16 cellular contexts compared by ENCODE assay signal in the genomic region with DNA sequence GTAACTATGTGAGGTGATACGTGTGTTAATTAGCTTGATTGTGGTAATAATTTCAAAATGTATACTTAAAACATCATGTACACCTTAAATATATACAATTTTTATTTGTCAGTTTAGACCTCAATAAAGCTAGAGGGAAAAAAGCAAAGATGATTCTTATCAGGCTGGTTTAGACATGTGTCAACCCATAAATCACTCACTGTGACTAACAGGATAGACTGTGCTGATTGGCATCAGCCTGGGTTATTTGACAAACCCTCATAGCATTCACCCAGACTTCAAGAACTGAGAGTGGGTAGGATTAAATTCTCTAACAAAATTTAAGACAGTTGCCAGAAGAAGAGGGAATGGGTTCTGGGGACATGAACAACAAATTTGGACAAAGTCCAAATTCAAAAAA.
DNase-seq lines count a peak whose midpoint lies in the region; ATAC-seq, FAIRE-seq and TF ChIP-seq lines count a peak whose summit lies in the region.
"Had no signal": no experiment of that assay in that cellular context is flagged by ENCODE, and none has a peak within 500 bp of the region (broad histone marks: within the 10 kb centered on the region; RNA-seq: fewer than 3 reads in every experiment).

No MANE protein-coding gene starts in this region.

- no peaks in the 10 kb centered on the region for H3K4me1 ChIP-seq in K562 (replicated peaks in 1 of 2; ENCODE audit: control insufficient read depth in 2 of 2, insufficient read depth in 2 of 2, low read length in 2 of 2)
- H3K4me1 ChIP-seq: BLaER1 had no signal

- in situ Hi-C loops in K562 (cut with MboI): no loop called here

- H4K20me1 ChIP-seq in K562 (replicated peaks; ENCODE audit: control insufficient read depth, insufficient read depth, low read length) (no peaks in the 10 kb centered on the region), neural cell (ENCODE audit: insufficient read depth) (no peaks in the 10 kb centered on the region)
- H4K20me1 ChIP-seq: BLaER1 had no signal

- TF ChIP-seq EP300 in K562 (IDR thresholded peaks at IDR 0.05; ENCODE audit: low read length): no peak
- peak; percentile 95 for TF ChIP-seq EP300 in neural cell (conservative IDR thresholded peaks at IDR 0.05; ENCODE audit: poor library complexity, severe bottlenecking)

- TF ChIP-seq CTCF in K562 (IDR thresholded peaks at IDR 0.05 in 2 of 3, conservative IDR thresholded peaks at IDR 0.05 in 1 of 3; ENCODE audit: insufficient read depth in 2 of 3, low read depth in 1 of 3, low read length in 3 of 3) (no peak), neural cell (IDR thresholded peaks at IDR 0.05; ENCODE audit: poor library complexity, severe bottlenecking) (no peak)

- H3K4me3 ChIP-seq in K562 (no peak overlapping the region), neural cell (ENCODE audit: low read length) (no peak overlapping the region)
- H3K4me3 ChIP-seq: BLaER1, GM12878, GM23338 had no signal

- H3K4me2 ChIP-seq in K562 (ENCODE audit: insufficient read depth, low read length) (no peak overlapping the region), neural cell (ENCODE audit: low read length) (no peak overlapping the region)
- H3K4me2 ChIP-seq: BLaER1, GM23338 had no signal

- H3K27me3 ChIP-seq in K562 (ENCODE audit: control insufficient read depth in 2 of 2, insufficient read depth in 2 of 2, low read length in 2 of 2): no peaks in the 10 kb centered on the region
- H3K27me3 ChIP-seq in neural cell (ENCODE audit: insufficient read depth, low read depth, low read length): no peaks in the 10 kb centered on the region
- H3K27me3 ChIP-seq: BLaER1 had no signal

- WGBS in K562 (ENCODE audit: insufficient coverage, low coverage, missing lambda C conversion rate): 0% methylated on average over 1 of the region's 1 CpG

- POLR2A ChIA-PET in HEK293T (lab: Yijun Ruan, JAX) (no interaction called here), K562 (lab: Yijun Ruan, JAX) (interaction anchor here (0.9 kb wide), 1 partner anchor 132 kb away, joined by 3 read pairs; no protein-coding TSS in a partner anchor)

- H3K9me3 ChIP-seq in K562 (replicated peaks; ENCODE audit: control insufficient read depth, insufficient read depth, low read depth, low read length) (no peaks in the 10 kb centered on the region), neural cell (ENCODE audit: low read length) (no peaks in the 10 kb centered on the region)

- ATAC-seq in K562 (no peak), HG03095 (IDR thresholded peaks at IDR 0.05; ENCODE audit: unreplicated experiment) (no peak), GM21423 (IDR thresholded peaks at IDR 0.05; ENCODE audit: unreplicated experiment) (no peak)
- ATAC-seq: GM12878, GM23338 had no signal

- CTCF ChIA-PET in HEK293T (lab: Yijun Ruan, JAX) (no interaction called here), K562 (lab: Yijun Ruan, JAX; ENCODE audit: low intra/inter-chr PET ratio) (no interaction called here)

- H2AFZ ChIP-seq in K562 (ENCODE audit: low read depth, low read length): no peak overlapping the region
- no peak overlapping the region for H2AFZ ChIP-seq in neural cell (ENCODE audit: low read depth, low read length)
- H2AFZ ChIP-seq: GM23338 had no signal

- no peaks in the 10 kb centered on the region for H3K9me1 ChIP-seq in K562 (ENCODE audit: control insufficient read depth, insufficient read depth, low read length)

- no peak for DNase-seq in HEK293T (ENCODE audit: extremely low spot score)
- peak; percentile 6 for DNase-seq in HuH-7.5 (ENCODE audit: low spot score)
- DNase-seq in K562 (ENCODE audit: extremely low read depth in 1 of 4, low spot score in 3 of 4): no peak
- DNase-seq in putamen (ENCODE audit: low spot score): no peak
- DNase-seq in Kasumi-1 (lab: John Stamatoyannopoulos, UW): no peak
- DNase-seq: AML-193, DMS79, H7, KBM-7 had no signal

- H3K79me2 ChIP-seq in K562 (ENCODE audit: control insufficient read depth, insufficient read depth, low read length) (no peaks in the 10 kb centered on the region), neural cell (replicated peaks; ENCODE audit: insufficient read depth, low read length) (no peaks in the 10 kb centered on the region)

- H3K36me3 ChIP-seq in K562 (ENCODE audit: control insufficient read depth, insufficient read depth, low read length): no peaks in the 10 kb centered on the region
- H3K36me3 ChIP-seq in neural cell (ENCODE audit: insufficient read depth, low read length): no peaks in the 10 kb centered on the region
- H3K36me3 ChIP-seq: BLaER1 had no signal

- H3K9me2 ChIP-seq in neural cell (ENCODE audit: insufficient read depth, low read length): no peaks in the 10 kb centered on the region

- intact Hi-C loops in K562 (cut with micrococcal nuclease): no loop called here

- H3F3A ChIP-seq in neural cell (ENCODE audit: insufficient read depth, low read length, poor library complexity, severe bottlenecking): no peaks in the 10 kb centered on the region

- H3K27ac ChIP-seq in K562 (ENCODE audit: extremely low read depth, low read depth, low read length): no peak overlapping the region
- H3K27ac ChIP-seq in neural cell (ENCODE audit: low read length): peak overlapping the region; percentile 33
- H3K27ac ChIP-seq: BLaER1 had no signal

- H3K9ac ChIP-seq in K562 (ENCODE audit: insufficient read depth in 1 of 2, low read depth in 2 of 2, low read length in 2 of 2): no peak overlapping the region
- no peak overlapping the region for H3K9ac ChIP-seq in neural cell (ENCODE audit: low read length)
- H3K9ac ChIP-seq: BLaER1 had no signal

- TF ChIP-seq RAD21 in K562 (CRISPR knock-in tag; conservative IDR thresholded peaks at IDR 0.05 in 1 of 2, IDR thresholded peaks at IDR 0.05 in 1 of 2): no peak
- no peak for TF ChIP-seq RAD21 in neural cell (conservative IDR thresholded peaks at IDR 0.05)

- TF ChIP-seq POLR2A in K562 (conservative IDR thresholded peaks at IDR 0.05): no peak

- no TSS peak for BruUV-seq in K562 (replicated peaks; lab: Mats Ljungman, UMichigan)

- FAIRE-seq in K562 (lab: Jason Lieb, UNC): no peak
- FAIRE-seq: GM12878, GM18507 had no signal

TF ChIP-seq in HEK293T, 16 proteins besides CTCF, POLR2A, EP300 and RAD21:
- no peak for TF ChIP-seq ARNT (IDR thresholded peaks at IDR 0.05)
- TF ChIP-seq SP1 (IDR thresholded peaks at IDR 0.05): no peak
- TF ChIP-seq, protein P1, sequence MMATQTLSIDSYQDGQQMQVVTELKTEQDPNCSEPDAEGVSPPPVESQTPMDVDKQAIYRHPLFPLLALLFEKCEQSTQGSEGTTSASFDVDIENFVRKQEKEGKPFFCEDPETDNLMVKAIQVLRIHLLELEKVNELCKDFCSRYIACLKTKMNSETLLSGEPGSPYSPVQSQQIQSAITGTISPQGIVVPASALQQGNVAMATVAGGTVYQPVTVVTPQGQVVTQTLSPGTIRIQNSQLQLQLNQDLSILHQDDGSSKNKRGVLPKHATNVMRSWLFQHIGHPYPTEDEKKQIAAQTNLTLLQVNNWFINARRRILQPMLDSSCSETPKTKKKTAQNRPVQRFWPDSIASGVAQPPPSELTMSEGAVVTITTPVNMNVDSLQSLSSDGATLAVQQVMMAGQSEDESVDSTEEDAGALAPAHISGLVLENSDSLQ (IDR thresholded peaks at IDR 0.05): peak; percentile 65; the same call in 1 of the 2 replicates

TF ChIP-seq in neural cell, 6 proteins besides CTCF, POLR2A, EP300 and RAD21:
- peak; percentile 80 for TF ChIP-seq POLR2AphosphoS5 (IDR thresholded peaks at IDR 0.05)
- no peak for TF ChIP-seq EZH2 (IDR thresholded peaks at IDR 0.05; ENCODE audit: borderline replicate concordance, insufficient read depth, low read length, poor library complexity, severe bottlenecking)
- TF ChIP-seq, protein P2, sequence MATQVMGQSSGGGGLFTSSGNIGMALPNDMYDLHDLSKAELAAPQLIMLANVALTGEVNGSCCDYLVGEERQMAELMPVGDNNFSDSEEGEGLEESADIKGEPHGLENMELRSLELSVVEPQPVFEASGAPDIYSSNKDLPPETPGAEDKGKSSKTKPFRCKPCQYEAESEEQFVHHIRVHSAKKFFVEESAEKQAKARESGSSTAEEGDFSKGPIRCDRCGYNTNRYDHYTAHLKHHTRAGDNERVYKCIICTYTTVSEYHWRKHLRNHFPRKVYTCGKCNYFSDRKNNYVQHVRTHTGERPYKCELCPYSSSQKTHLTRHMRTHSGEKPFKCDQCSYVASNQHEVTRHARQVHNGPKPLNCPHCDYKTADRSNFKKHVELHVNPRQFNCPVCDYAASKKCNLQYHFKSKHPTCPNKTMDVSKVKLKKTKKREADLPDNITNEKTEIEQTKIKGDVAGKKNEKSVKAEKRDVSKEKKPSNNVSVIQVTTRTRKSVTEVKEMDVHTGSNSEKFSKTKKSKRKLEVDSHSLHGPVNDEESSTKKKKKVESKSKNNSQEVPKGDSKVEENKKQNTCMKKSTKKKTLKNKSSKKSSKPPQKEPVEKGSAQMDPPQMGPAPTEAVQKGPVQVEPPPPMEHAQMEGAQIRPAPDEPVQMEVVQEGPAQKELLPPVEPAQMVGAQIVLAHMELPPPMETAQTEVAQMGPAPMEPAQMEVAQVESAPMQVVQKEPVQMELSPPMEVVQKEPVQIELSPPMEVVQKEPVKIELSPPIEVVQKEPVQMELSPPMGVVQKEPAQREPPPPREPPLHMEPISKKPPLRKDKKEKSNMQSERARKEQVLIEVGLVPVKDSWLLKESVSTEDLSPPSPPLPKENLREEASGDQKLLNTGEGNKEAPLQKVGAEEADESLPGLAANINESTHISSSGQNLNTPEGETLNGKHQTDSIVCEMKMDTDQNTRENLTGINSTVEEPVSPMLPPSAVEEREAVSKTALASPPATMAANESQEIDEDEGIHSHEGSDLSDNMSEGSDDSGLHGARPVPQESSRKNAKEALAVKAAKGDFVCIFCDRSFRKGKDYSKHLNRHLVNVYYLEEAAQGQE (IDR thresholded peaks at IDR 0.05; ENCODE audit: borderline replicate concordance): no peak
